In genomic region chr10:63260860-63261251, GRCh38 we compare ENCODE assay signal across 11 cellular contexts.
DNase-seq lines count a peak whose midpoint lies in the region; ATAC-seq and TF ChIP-seq lines count a peak whose summit lies in the region.
"Had no signal": no experiment of that assay in that cellular context is flagged by ENCODE, and none has a peak within 500 bp of the region (broad histone marks: within the 10 kb centered on the region; RNA-seq: fewer than 3 reads in every experiment).

No MANE protein-coding gene starts in this region.

- in situ Hi-C loops in gastrocnemius medialis (cut with MboI; ENCODE audit: low sequenced_read_pairs in 4 of 4): loop anchor here in 1 of 4 donors (25.0 kb wide), 1 partner anchor 1174 kb away; no protein-coding TSS in a partner anchor

- no peak for ATAC-seq in activated naive CD8-positive, alpha-beta T cell treated with anti-CD3 and anti-CD28 coated beads, Interleukin-2, amount 50 U/mL, for 24 hours
- ATAC-seq in gastrocnemius medialis (no peak), GM21423 (IDR thresholded peaks at IDR 0.05; ENCODE audit: unreplicated experiment) (no peak)

- TF ChIP-seq CTCF in gastrocnemius medialis (IDR thresholded peaks at IDR 0.05 in 4 of 5, conservative IDR thresholded peaks at IDR 0.05 in 1 of 5) (no peak), endodermal cell (conservative IDR thresholded peaks at IDR 0.05) (no peak)

- H3K9me3 Mint-ChIP-seq in activated naive CD8-positive, alpha-beta T cell treated with anti-CD3 and anti-CD28 coated beads, Interleukin-2, amount 50 U/mL, for 24 hours: no peaks in the 10 kb centered on the region
- no peaks in the 10 kb centered on the region for H3K9me3 Mint-ChIP-seq in endodermal cell
- H3K9me3 Mint-ChIP-seq in activated CD4-positive, alpha-beta T cell treated with anti-CD3 and anti-CD28 coated beads, Interleukin-2, amount 10 ng/mL, durations not matched to agents 7 days and 5 days: no peaks in the 10 kb centered on the region

- CTCF ChIA-PET in activated CD4-positive, alpha-beta T cell treated with anti-CD3 and anti-CD28 coated beads, Interleukin-2, amount 10 ng/mL, durations not matched to agents 7 days and 5 days (lab: Charles Lee): no interaction called here

- DNase-seq in GDM1 (lab: John Stamatoyannopoulos, UW) (peak; percentile 55), NOMO-1 (lab: John Stamatoyannopoulos, UW; ENCODE audit: unreplicated experiment in 2 of 2) (peak; percentile 75 to 86), gastrocnemius medialis (no peak), endodermal cell (no peak)
- DNase-seq in activated naive CD8-positive, alpha-beta T cell treated with anti-CD3 and anti-CD28 coated beads, Interleukin-2, amount 50 U/mL, for 24 hours: no peak
- no peak for DNase-seq in activated CD4-positive, alpha-beta T cell treated with anti-CD3 and anti-CD28 coated beads, Interleukin-2, amount 10 ng/mL, durations not matched to agents 7 days and 5 days
- no peak for DNase-seq in activated CD4-positive, alpha-beta T cell treated with anti-CD3 and anti-CD28 coated beads, Interleukin-2, amount 50 U/mL, for 48 hours
- DNase-seq: activated CD8-positive, alpha-beta memory T cell treated with anti-CD3 and anti-CD28 coated beads, Interleukin-2, amount 50 U/mL, for 4 hours; COR-L47 had no signal

- H3K4me1 Mint-ChIP-seq in activated naive CD8-positive, alpha-beta T cell treated with anti-CD3 and anti-CD28 coated beads, Interleukin-2, amount 50 U/mL, for 24 hours: peaks cover 78% of the 10 kb centered on the region
- peaks cover 34% of the 10 kb centered on the region for H3K4me1 Mint-ChIP-seq in endodermal cell
- peaks cover 65% of the 10 kb centered on the region for H3K4me1 Mint-ChIP-seq in activated CD4-positive, alpha-beta T cell treated with anti-CD3 and anti-CD28 coated beads, Interleukin-2, amount 10 ng/mL, durations not matched to agents 7 days and 5 days

- H3K9me3 ChIP-seq in gastrocnemius medialis (no peaks in the 10 kb centered on the region), endodermal cell (ENCODE audit: control insufficient read depth, low read length) (no peaks in the 10 kb centered on the region)
- H3K9me3 ChIP-seq: SJSA1 had no signal

- H3K36me3 ChIP-seq in gastrocnemius medialis (no peaks in the 10 kb centered on the region), endodermal cell (ENCODE audit: control insufficient read depth, insufficient read depth, low read length) (peaks cover 57% of the 10 kb centered on the region)

- H3K27me3 Mint-ChIP-seq in activated naive CD8-positive, alpha-beta T cell treated with anti-CD3 and anti-CD28 coated beads, Interleukin-2, amount 50 U/mL, for 24 hours: no peaks in the 10 kb centered on the region
- H3K27me3 Mint-ChIP-seq in endodermal cell (ENCODE audit: insufficient read depth): no peaks in the 10 kb centered on the region
- no peaks in the 10 kb centered on the region for H3K27me3 Mint-ChIP-seq in activated CD4-positive, alpha-beta T cell treated with anti-CD3 and anti-CD28 coated beads, Interleukin-2, amount 10 ng/mL, durations not matched to agents 7 days and 5 days

- H3K4me1 ChIP-seq in gastrocnemius medialis (peaks cover 74 to 86% of the 10 kb centered on the region in 2 donors), endodermal cell (ENCODE audit: control insufficient read depth, insufficient read depth, low read length) (peaks cover 7% of the 10 kb centered on the region)

- peaks cover 40% of the 10 kb centered on the region for H3K36me3 Mint-ChIP-seq in activated naive CD8-positive, alpha-beta T cell treated with anti-CD3 and anti-CD28 coated beads, Interleukin-2, amount 50 U/mL, for 24 hours (ENCODE audit: low read depth)
- peaks cover 48% of the 10 kb centered on the region for H3K36me3 Mint-ChIP-seq in endodermal cell (ENCODE audit: low read depth)
- peaks cover 52% of the 10 kb centered on the region for H3K36me3 Mint-ChIP-seq in activated CD4-positive, alpha-beta T cell treated with anti-CD3 and anti-CD28 coated beads, Interleukin-2, amount 10 ng/mL, durations not matched to agents 7 days and 5 days (ENCODE audit: low read depth)

- H3K27ac Mint-ChIP-seq in activated naive CD8-positive, alpha-beta T cell treated with anti-CD3 and anti-CD28 coated beads, Interleukin-2, amount 50 U/mL, for 24 hours: peak overlapping the region; percentile 81
- H3K27ac Mint-ChIP-seq in endodermal cell: no peak overlapping the region
- H3K27ac Mint-ChIP-seq in activated CD4-positive, alpha-beta T cell treated with anti-CD3 and anti-CD28 coated beads, Interleukin-2, amount 10 ng/mL, durations not matched to agents 7 days and 5 days: no peak overlapping the region

- H3K27ac ChIP-seq in gastrocnemius medialis (peak overlapping the region; percentile 88 to 96 (median 90)), endodermal cell (ENCODE audit: low read depth, low read length) (no peak overlapping the region)
- H3K27ac ChIP-seq: SJSA1 had no signal

- 98 to 100% methylated on average over 2 to 3 of the region's 3 CpGs for WGBS in endodermal cell (ENCODE audit: insufficient coverage in 1 of 2, insufficient read length in 1 of 2), 2 experiments

- POLR2A ChIA-PET in activated CD4-positive, alpha-beta T cell treated with anti-CD3 and anti-CD28 coated beads, Interleukin-2, amount 10 ng/mL, durations not matched to agents 7 days and 5 days (lab: Charles Lee): no interaction called here

- peak overlapping the region; percentile 28 for H3K4me3 Mint-ChIP-seq in activated naive CD8-positive, alpha-beta T cell treated with anti-CD3 and anti-CD28 coated beads, Interleukin-2, amount 50 U/mL, for 24 hours
- no peak overlapping the region for H3K4me3 Mint-ChIP-seq in endodermal cell
- H3K4me3 Mint-ChIP-seq in activated CD4-positive, alpha-beta T cell treated with anti-CD3 and anti-CD28 coated beads, Interleukin-2, amount 10 ng/mL, durations not matched to agents 7 days and 5 days: no peak overlapping the region

- H3K4me3 ChIP-seq in gastrocnemius medialis (no peak overlapping the region), endodermal cell (ENCODE audit: low read length) (no peak overlapping the region)
- H3K4me3 ChIP-seq: SJSA1 had no signal

- H3K9ac ChIP-seq in endodermal cell (ENCODE audit: extremely low read depth, low read length, poor library complexity, severe bottlenecking): no peak overlapping the region

- intact Hi-C loops in gastrocnemius medialis (cut with DNase I; ENCODE audit: low total_unique reads): loop anchor here (10.0 kb wide), 2 partner anchors 446 to 1206 kb away; partner anchors contain the start of gene EGR2

- H3K27me3 ChIP-seq in gastrocnemius medialis (no peaks in the 10 kb centered on the region), endodermal cell (ENCODE audit: control insufficient read depth, insufficient read depth, low read length, poor library complexity, severe bottlenecking) (no peaks in the 10 kb centered on the region)
- H3K27me3 ChIP-seq: SJSA1 had no signal

- TF ChIP-seq POLR2A in gastrocnemius medialis (IDR thresholded peaks at IDR 0.05): no peak

Comparison
In these comparisons a context has a peak if more than half of its experiments do, and no peak if none do; other contexts are left out.
1. DNase-seq: peak in GDM1 (single experiment) and NOMO-1 (2 of 2); none in activated naive CD8-positive, alpha-beta T cell treated with anti-CD3 and anti-CD28 coated beads, Interleukin-2, amount 50 U/mL, for 24 hours (single experiment), gastrocnemius medialis (0 of 2), endodermal cell (single experiment), activated CD4-positive, alpha-beta T cell treated with anti-CD3 and anti-CD28 coated beads, Interleukin-2, amount 10 ng/mL, durations not matched to agents 7 days and 5 days (single experiment) and activated CD4-positive, alpha-beta T cell treated with anti-CD3 and anti-CD28 coated beads, Interleukin-2, amount 50 U/mL, for 48 hours (0 of 2).